ENCODE assay signal across 8 cellular contexts in genomic region chr19:873084-874019, GRCh38. TPM values are rescaled to one million over a fixed set of nuclear protein-coding genes. Genes with fewer than 3 reads are reported as not detected.
DNase-seq lines count a peak whose midpoint lies in the region; ATAC-seq and TF ChIP-seq lines count a peak whose summit lies in the region.

No MANE protein-coding gene starts in this region.

- H3K4me3 Mint-ChIP-seq in endodermal cell: no peak overlapping the region

- peaks cover 23% of the 10 kb centered on the region for H3K36me3 ChIP-seq in endodermal cell (ENCODE audit: control insufficient read depth, insufficient read depth, low read length)

- no peaks in the 10 kb centered on the region for H3K9me3 ChIP-seq in endodermal cell (ENCODE audit: control insufficient read depth, low read length)

- DNase-seq in AG09319 (ENCODE audit: extremely low read depth, low read depth) (peak; percentile 31), HUDEP-2 (lab: John Stamatoyannopoulos, UW; ENCODE audit: unreplicated experiment in 76 of 76) (peak in 48 of 76 experiments; percentile 14 to 76 (median 54)), endodermal cell (peak; percentile 82), lower leg skin (ENCODE audit: low spot score in 2 of 2) (no peak)
- DNase-seq in activated CD4-positive, alpha-beta T cell treated with anti-CD3 and anti-CD28 coated beads for 1 hour: peak; percentile 51
- peak; percentile 56 for DNase-seq in stimulated activated CD8-positive, alpha-beta memory T cell treated with anti-CD3 and anti-CD28 coated beads, Interleukin-12 subunit alpha, Interleukin-12 subunit beta, amount 100 ng/mL, for 1 hour (ENCODE audit: low read depth)

- TF ChIP-seq POLR2A in lower leg skin (IDR thresholded peaks at IDR 0.05): no peak

- H3K4me1 ChIP-seq in endodermal cell (ENCODE audit: control insufficient read depth, insufficient read depth, low read length): no peaks in the 10 kb centered on the region

- TF ChIP-seq CTCF in AG09319 (IDR thresholded peaks at IDR 0.05; ENCODE audit: low read depth, low read length): no peak
- TF ChIP-seq CTCF in endodermal cell (conservative IDR thresholded peaks at IDR 0.05): no peak
- TF ChIP-seq CTCF in lower leg skin (IDR thresholded peaks at IDR 0.05): no peak

- H3K4me1 Mint-ChIP-seq in endodermal cell: no peaks in the 10 kb centered on the region

- no peaks in the 10 kb centered on the region for H3K27me3 ChIP-seq in endodermal cell (ENCODE audit: control insufficient read depth, insufficient read depth, low read length, poor library complexity, severe bottlenecking)

- peaks cover 39% of the 10 kb centered on the region for H3K36me3 Mint-ChIP-seq in endodermal cell (ENCODE audit: low read depth)

- no peaks in the 10 kb centered on the region for H3K27me3 Mint-ChIP-seq in endodermal cell (ENCODE audit: insufficient read depth)

- no peak overlapping the region for H3K4me3 ChIP-seq in endodermal cell (ENCODE audit: low read length)
- H3K4me3 ChIP-seq in lower leg skin (ENCODE audit: low read depth, poor library complexity, severe bottlenecking): no peak overlapping the region

- WGBS in endodermal cell (ENCODE audit: insufficient coverage in 1 of 2, insufficient read length in 1 of 2), 2 experiments: 94 to 98% methylated on average over 18 to 34 of the region's 38 CpGs
- WGBS in lower leg skin, 2 donors: 85 to 89% methylated on average over 29 to 36 of the region's 38 CpGs

- H3K27ac Mint-ChIP-seq in endodermal cell: no peak overlapping the region

- no peak for ATAC-seq in HG03457 (IDR thresholded peaks at IDR 0.05; ENCODE audit: unreplicated experiment)
- no peak for ATAC-seq in HG03460 (IDR thresholded peaks at IDR 0.05; ENCODE audit: unreplicated experiment)

- peaks cover 5% of the 10 kb centered on the region for H3K9me3 Mint-ChIP-seq in endodermal cell

- H3K9ac ChIP-seq in endodermal cell (ENCODE audit: extremely low read depth, low read length, poor library complexity, severe bottlenecking): no peak overlapping the region

- intact Hi-C loops in lower leg skin (cut with DNase I; ENCODE audit: low total_unique reads): no loop called here

- no peak overlapping the region for H3K27ac ChIP-seq in endodermal cell (ENCODE audit: low read depth, low read length)

RNA-seq across cellular contexts. Expression of gene CFD, which starts 13.9 kb away (rescaled TPM):
- total RNA-seq in endodermal cell (1 to 10 TPM in 1 of 2 donors, under 1 TPM in 1; 0.38 to 1.1 TPM), lower leg skin (100 to 1,000 TPM; 263 to 871 (median 364) TPM)
- 0.50 TPM for polyA plus RNA-seq in endodermal cell (2013, experiment 1 of 2)
- not detected for polyA plus RNA-seq in endodermal cell (2013, experiment 2 of 2)

RNA-seq across cellular contexts. Expression of gene MED16, which starts 19.6 kb away (rescaled TPM):
- 10 to 100 TPM; 75.8 to 92.4 TPM for total RNA-seq in endodermal cell
- 69.8 TPM for polyA plus RNA-seq in endodermal cell (2013, experiment 1 of 2)
- polyA plus RNA-seq in endodermal cell (2013, experiment 2 of 2): 66.0 TPM
- total RNA-seq in lower leg skin: 10 to 100 TPM; 41.7 to 62.3 (median 45.5) TPM

RNA-seq across cellular contexts. Expression of gene RNU6-9, which starts 19.9 kb away (rescaled TPM):
- total RNA-seq in endodermal cell (not detected), lower leg skin (not detected)
- polyA plus RNA-seq in endodermal cell (2013, experiment 1 of 2): under 0.01 TPM
- polyA plus RNA-seq in endodermal cell (2013, experiment 2 of 2): under 0.01 TPM

RNA-seq across cellular contexts. Expression of gene ELANE, which starts 21.2 kb away (rescaled TPM):
- total RNA-seq in endodermal cell (not detected), lower leg skin (1 to 10 TPM in 1 of 4 donors, under 1 TPM in 1, not detected in 2; 0.51 to 1.9 TPM)
- not detected for polyA plus RNA-seq in endodermal cell (2013, experiment 1 of 2)
- not detected for polyA plus RNA-seq in endodermal cell (2013, experiment 2 of 2)

RNA-seq across cellular contexts. Expression of gene PRTN3, which starts 32.6 kb away (rescaled TPM):
- total RNA-seq in endodermal cell (not detected), lower leg skin (under 1 TPM in 1 of 4 donors, not detected in 3; 0.86 TPM)
- polyA plus RNA-seq in endodermal cell (2013, experiment 1 of 2): 0.61 TPM
- polyA plus RNA-seq in endodermal cell (2013, experiment 2 of 2): 0.29 TPM

Comparison
In these comparisons a context has a peak if more than half of its experiments do, and no peak if none do; other contexts are left out.
1. DNase-seq: peak in AG09319 (single experiment), HUDEP-2 (48 of 76), activated CD4-positive, alpha-beta T cell treated with anti-CD3 and anti-CD28 coated beads for 1 hour (single experiment), endodermal cell (single experiment) and stimulated activated CD8-positive, alpha-beta memory T cell treated with anti-CD3 and anti-CD28 coated beads, Interleukin-12 subunit alpha, Interleukin-12 subunit beta, amount 100 ng/mL, for 1 hour (single experiment); none in lower leg skin (0 of 2).
2. RNA of gene CFD, which starts 13.9 kb away (total RNA-seq): 263 to 871 TPM in lower leg skin; 0.38 to 1.1 TPM in endodermal cell; every median in the first group is over 100 times any median in the second.